22 cellular contexts compared by ENCODE assay signal in the genomic region with DNA sequence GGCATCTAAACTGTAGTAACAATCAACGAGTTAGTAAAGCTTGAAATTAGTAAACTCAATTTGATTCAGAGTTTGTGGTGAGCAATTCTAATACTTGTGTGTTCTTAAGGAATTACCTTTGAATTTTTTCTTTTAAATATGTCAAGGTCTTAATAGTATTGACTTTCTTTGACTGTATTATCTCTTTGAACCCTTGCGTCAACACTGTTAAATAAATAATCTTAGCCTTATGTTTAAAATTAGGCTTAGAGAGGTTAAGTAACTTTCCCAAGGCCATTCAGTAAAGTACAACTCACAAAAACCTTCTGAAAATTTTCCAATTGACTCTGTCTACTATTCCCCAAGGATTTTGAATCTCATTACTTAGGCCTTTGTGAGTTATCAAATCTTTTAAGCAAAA.
"Had no signal": no experiment of that assay in that cellular context is flagged by ENCODE, and none has a peak within 500 bp of the region (broad histone marks: within the 10 kb centered on the region; RNA-seq: fewer than 3 reads in every experiment).

No MANE protein-coding gene starts in this region.

- H3K4me3 ChIP-seq: PC-9, Peyer's patch, SJCRH30 had no signal

- H3K36me3 ChIP-seq: Peyer's patch, SJCRH30 had no signal

- DNase-seq: IMR-90, Karpas-422, KG1, MM.1S, NCI-H1092 treated with DMSO at 0.1 percent for 48 hours, NCI-H1436, NCI-H187, NCI-H2029, NCI-H2081 treated with DMSO at 0.1 percent for 48 hours, NCI-H2171, NCI-H226, NCI-H446, NCI-H510A, NCI-H524 treated with DMSO at 0.1 percent for 48 hours, NCI-H69, NCI-H774, PC-9, Peyer's patch, SHP77 treated with DMSO at 0.1 percent for 48 hours, SJCRH30 had no signal

- H3K27ac ChIP-seq: PC-9, Peyer's patch, SJCRH30 had no signal

- ATAC-seq: Right ventricle myocardium inferior, SK-N-SH treated with all-trans-retinoic acid at 6 μM for 48 hours had no signal

- H3K9me3 ChIP-seq: Peyer's patch, SJCRH30 had no signal

- H3K4me2 ChIP-seq: PC-9 had no signal

- H3K4me1 ChIP-seq: Peyer's patch, SJCRH30 had no signal

- H2AFZ ChIP-seq: PC-9 had no signal

- H3K27me3 ChIP-seq: Peyer's patch, SJCRH30 had no signal
